In the genomic region with DNA sequence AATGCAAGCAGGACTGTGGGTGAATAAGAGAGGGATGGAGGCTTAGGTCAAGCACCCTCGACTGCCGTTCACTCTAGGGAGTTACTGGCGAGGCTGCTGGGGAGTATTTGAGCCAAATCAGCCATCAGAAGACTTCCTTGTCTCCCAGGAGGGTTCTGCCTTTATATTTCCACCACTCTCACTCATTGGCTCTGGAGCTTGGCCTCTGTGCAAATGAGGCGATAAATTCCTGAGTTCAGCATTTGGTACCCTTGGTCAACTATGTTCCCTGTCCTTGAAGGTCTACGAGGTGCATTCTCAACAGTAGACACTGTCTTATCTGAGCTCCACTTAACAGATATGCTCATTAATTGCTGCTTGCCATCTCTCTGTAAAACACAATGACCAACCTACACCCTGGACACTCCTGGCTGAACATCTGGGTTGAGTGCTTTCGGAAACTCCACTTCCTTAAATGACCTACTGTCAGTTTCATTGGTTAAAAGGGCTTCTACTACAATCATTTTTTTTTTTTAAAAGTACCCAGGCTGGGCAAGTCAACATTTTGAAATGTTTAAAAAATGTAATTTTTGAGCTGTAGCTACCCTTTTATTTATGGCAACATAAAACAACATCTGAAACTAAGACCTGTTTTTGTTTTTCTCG, we compare ENCODE assay signal across 16 cellular contexts.
A peak's percentile ranks its signal among the peaks of the same experiment; 100 is the strongest.
DNase-seq lines count a peak whose midpoint lies in the region; ATAC-seq and TF ChIP-seq lines count a peak whose summit lies in the region.
"Had no signal": no experiment of that assay in that cellular context is flagged by ENCODE, and none has a peak within 500 bp of the region (broad histone marks: within the 10 kb centered on the region; RNA-seq: fewer than 3 reads in every experiment).

No MANE protein-coding gene starts in this region.

- H3K36me3 ChIP-seq in breast epithelium (no peaks in the 10 kb centered on the region), mammary epithelial cell (ENCODE audit: insufficient read depth, low read length) (no peaks in the 10 kb centered on the region), MM.1S (replicated peaks; ENCODE audit: insufficient read depth, low read length) (no peaks in the 10 kb centered on the region), thyroid gland (no peaks in the 10 kb centered on the region), Caco-2 (ENCODE audit: control insufficient read depth, insufficient read depth, low read length) (no peaks in the 10 kb centered on the region)
- H3K36me3 ChIP-seq: ovary had no signal

- H3K4me1 Mint-ChIP-seq in Caco-2 (ENCODE audit: low read depth, unreplicated experiment), result no peaks in the 10 kb centered on the region
- H3K4me1 Mint-ChIP-seq: activated naive CD4-positive, alpha-beta T cell treated with anti-CD3 and anti-CD28 coated beads, Interleukin-2, amount 50 U/mL, for 24 hours; stimulated activated memory B cell treated with anti-CD40 and anti-IgM and Interleukin-4, amounts not matched to agents 10 μg/mL and 1 μg/mL and 100 μg/mL, for 72 hours had no signal

- peak; percentile 58 for ATAC-seq in HG02798 (IDR thresholded peaks at IDR 0.05; ENCODE audit: poor library complexity, unreplicated experiment)
- ATAC-seq: stimulated activated memory B cell treated with anti-CD40 and anti-IgM and Interleukin-4, amounts not matched to agents 10 μg/mL and 1 μg/mL and 100 μg/mL, for 72 hours had no signal

- in situ Hi-C loops in mammary epithelial cell (cut with MboI; ENCODE audit: low sequenced_read_pairs in 2 of 2), result no loop called here

- no peak overlapping the region for H3K27ac Mint-ChIP-seq in Caco-2 (ENCODE audit: unreplicated experiment)
- H3K27ac Mint-ChIP-seq: activated naive CD4-positive, alpha-beta T cell treated with anti-CD3 and anti-CD28 coated beads, Interleukin-2, amount 50 U/mL, for 24 hours; stimulated activated memory B cell treated with anti-CD40 and anti-IgM and Interleukin-4, amounts not matched to agents 10 μg/mL and 1 μg/mL and 100 μg/mL, for 72 hours had no signal

- no peak for TF ChIP-seq CTCF in breast epithelium (IDR thresholded peaks at IDR 0.05)
- no peak for TF ChIP-seq CTCF in mammary epithelial cell (conservative IDR thresholded peaks at IDR 0.05 in 1 of 2, IDR thresholded peaks at IDR 0.05 in 1 of 2; ENCODE audit: extremely low read depth in 1 of 2, insufficient read depth in 1 of 2, low read depth in 1 of 2, low read length in 2 of 2)
- no peak for TF ChIP-seq CTCF in MM.1S (IDR thresholded peaks at IDR 0.05; ENCODE audit: low read length)
- no peak for TF ChIP-seq CTCF in thyroid gland (IDR thresholded peaks at IDR 0.05)
- TF ChIP-seq CTCF in Caco-2 (IDR thresholded peaks at IDR 0.05; ENCODE audit: insufficient read depth in 1 of 2, low read depth in 1 of 2, low read length in 1 of 2, severe bottlenecking in 1 of 2, unreplicated experiment in 1 of 2), result no peak

- H3K27me3 Mint-ChIP-seq in Caco-2 (ENCODE audit: insufficient read depth, unreplicated experiment), result peaks cover 3% of the 10 kb centered on the region
- H3K27me3 Mint-ChIP-seq: stimulated activated memory B cell treated with anti-CD40 and anti-IgM and Interleukin-4, amounts not matched to agents 10 μg/mL and 1 μg/mL and 100 μg/mL, for 72 hours had no signal

- H4K20me1 ChIP-seq in mammary epithelial cell (ENCODE audit: insufficient read depth, low read length), result no peaks in the 10 kb centered on the region
- no peaks in the 10 kb centered on the region for H4K20me1 ChIP-seq in MM.1S (ENCODE audit: insufficient read depth, low read length)

- no peak overlapping the region for H2AFZ ChIP-seq in mammary epithelial cell (ENCODE audit: low read depth, low read length)
- peak overlapping the region; percentile 49 for H2AFZ ChIP-seq in MM.1S (ENCODE audit: low read length)

- H3K9me2 ChIP-seq in MM.1S (replicated peaks; ENCODE audit: insufficient read depth, low read length), result no peaks in the 10 kb centered on the region

- H3K27ac ChIP-seq in breast epithelium (peak overlapping the region; percentile 2 to 5), mammary epithelial cell (ENCODE audit: insufficient read depth, low read depth, low read length) (no peak overlapping the region), MM.1S (ENCODE audit: low read length) (peak overlapping the region; percentile 80), thyroid gland (peak overlapping the region in 1 of 3 donors; percentile 24)
- H3K27ac ChIP-seq: ovary had no signal

- intact Hi-C loops in breast epithelium (cut with DNase I; ENCODE audit: low total_unique reads) (no loop called here), mammary epithelial cell (cut with micrococcal nuclease) (no loop called here), thyroid gland (cut with DNase I) (no loop called here), Caco-2 (cut with micrococcal nuclease; ENCODE audit: unreplicated experiment) (no loop called here)

- CTCF ChIA-PET in mammary epithelial cell (lab: Charles Lee; ENCODE audit: low non-redundant PET) (no interaction called here), Caco-2 (lab: Charles Lee) (no interaction called here)

- no peak overlapping the region for H3K4me3 Mint-ChIP-seq in Caco-2 (ENCODE audit: unreplicated experiment)
- H3K4me3 Mint-ChIP-seq: activated naive CD4-positive, alpha-beta T cell treated with anti-CD3 and anti-CD28 coated beads, Interleukin-2, amount 50 U/mL, for 24 hours; stimulated activated memory B cell treated with anti-CD40 and anti-IgM and Interleukin-4, amounts not matched to agents 10 μg/mL and 1 μg/mL and 100 μg/mL, for 72 hours had no signal

- 95% methylated on average over 7 of the region's 7 CpGs for WGBS in mammary epithelial cell (ENCODE audit: low coverage, missing lambda C conversion rate)
- 39 to 52% methylated on average over 7 of the region's 7 CpGs for WGBS in thyroid gland, 2 donors

- DNase-seq in breast epithelium (ENCODE audit: low spot score in 2 of 2), result no peak
- DNase-seq in mammary epithelial cell, result no peak
- DNase-seq in MM.1S, result peak; percentile 62
- peak; percentile 12 to 26 for DNase-seq in thyroid gland
- DNase-seq in NCI-H226, result no peak
- DNase-seq in Caco-2, result no peak
- no peak for DNase-seq in NCI-H2196 (lab: John Stamatoyannopoulos, UW; ENCODE audit: unreplicated experiment)
- DNase-seq: activated CD4-positive, alpha-beta T cell treated with anti-CD3 and anti-CD28 coated beads for 4 hours; activated CD8-positive, alpha-beta memory T cell treated with anti-CD3 and anti-CD28 coated beads, Interleukin-2, amount 50 U/mL, for 48 hours; C1 segment of cervical spinal cord; ovary; SIG-M5; T-helper 9 cell had no signal

- no peak for TF ChIP-seq POLR2A in breast epithelium (IDR thresholded peaks at IDR 0.05)
- no peak for TF ChIP-seq POLR2A in thyroid gland (IDR thresholded peaks at IDR 0.05)

- no TSS peak for BruUV-seq in mammary epithelial cell (replicated peaks; lab: Mats Ljungman, UMichigan)
- no TSS peak for BruUV-seq in Caco-2 (replicated peaks; lab: Mats Ljungman, UMichigan)

- H3K4me3 ChIP-seq in breast epithelium, result no peak overlapping the region
- no peak overlapping the region for H3K4me3 ChIP-seq in mammary epithelial cell (replicated peaks in 1 of 3; ENCODE audit: insufficient read depth in 1 of 3, low read depth in 2 of 3, low read length in 3 of 3)
- peak overlapping the region; percentile 50; the same call in 1 of the 2 replicates for H3K4me3 ChIP-seq in MM.1S (ENCODE audit: low read length)
- no peak overlapping the region for H3K4me3 ChIP-seq in thyroid gland (replicated peaks in 1 of 3)
- no peak overlapping the region for H3K4me3 ChIP-seq in Caco-2 (ENCODE audit: low read depth, low read length)
- H3K4me3 ChIP-seq: ovary had no signal

- no peaks in the 10 kb centered on the region for H3K4me1 ChIP-seq in breast epithelium
- H3K4me1 ChIP-seq in mammary epithelial cell (ENCODE audit: insufficient read depth, low read length), result no peaks in the 10 kb centered on the region
- peaks cover 46% of the 10 kb centered on the region for H3K4me1 ChIP-seq in MM.1S (ENCODE audit: low read length)
- H3K4me1 ChIP-seq in thyroid gland, result peaks cover 17 to 34% of the 10 kb centered on the region in 2 donors
- no peaks in the 10 kb centered on the region for H3K4me1 ChIP-seq in Caco-2

- no peaks in the 10 kb centered on the region for H3K36me3 Mint-ChIP-seq in Caco-2 (ENCODE audit: insufficient read depth, unreplicated experiment)
- H3K36me3 Mint-ChIP-seq: activated naive CD4-positive, alpha-beta T cell treated with anti-CD3 and anti-CD28 coated beads, Interleukin-2, amount 50 U/mL, for 24 hours; stimulated activated memory B cell treated with anti-CD40 and anti-IgM and Interleukin-4, amounts not matched to agents 10 μg/mL and 1 μg/mL and 100 μg/mL, for 72 hours had no signal

- no peaks in the 10 kb centered on the region for H3K9me3 Mint-ChIP-seq in Caco-2 (ENCODE audit: unreplicated experiment)
- H3K9me3 Mint-ChIP-seq: activated naive CD4-positive, alpha-beta T cell treated with anti-CD3 and anti-CD28 coated beads, Interleukin-2, amount 50 U/mL, for 24 hours; stimulated activated memory B cell treated with anti-CD40 and anti-IgM and Interleukin-4, amounts not matched to agents 10 μg/mL and 1 μg/mL and 100 μg/mL, for 72 hours had no signal

- dilution Hi-C loops in mammary epithelial cell (cut with HindIII; ENCODE audit: low sequenced_read_pairs), result no loop called here

- H3K9me3 ChIP-seq in breast epithelium (no peaks in the 10 kb centered on the region), mammary epithelial cell (replicated peaks; ENCODE audit: insufficient read depth, low read length) (no peaks in the 10 kb centered on the region), MM.1S (replicated peaks; ENCODE audit: insufficient read depth, low read length) (no peaks in the 10 kb centered on the region), thyroid gland (no peaks in the 10 kb centered on the region), Caco-2 (no peaks in the 10 kb centered on the region)
- H3K9me3 ChIP-seq: ovary had no signal

- H3K4me2 ChIP-seq in mammary epithelial cell (ENCODE audit: insufficient read depth, low read depth, low read length) (no peak overlapping the region), MM.1S (ENCODE audit: low read depth, low read length) (peak overlapping the region; percentile 90)

- POLR2A ChIA-PET in Caco-2 (lab: Charles Lee), result no interaction called here

- peaks cover 31% of the 10 kb centered on the region for H3F3A ChIP-seq in MM.1S (ENCODE audit: insufficient read depth, low read length)

- H3K9ac ChIP-seq in mammary epithelial cell (ENCODE audit: insufficient read depth, low read length) (no peak overlapping the region), MM.1S (ENCODE audit: low read length) (peak overlapping the region; percentile 16)

- no peaks in the 10 kb centered on the region for H3K27me3 ChIP-seq in breast epithelium
- no peaks in the 10 kb centered on the region for H3K27me3 ChIP-seq in mammary epithelial cell (ENCODE audit: insufficient read depth, low read length)
- H3K27me3 ChIP-seq in MM.1S (replicated peaks; ENCODE audit: insufficient read depth, low read length), result no peaks in the 10 kb centered on the region
- H3K27me3 ChIP-seq in thyroid gland, result no peaks in the 10 kb centered on the region
- H3K27me3 ChIP-seq in Caco-2 (replicated peaks; ENCODE audit: control insufficient read depth, insufficient read depth, low read length), result no peaks in the 10 kb centered on the region
- H3K27me3 ChIP-seq: ovary had no signal

- H3K79me2 ChIP-seq in mammary epithelial cell (ENCODE audit: insufficient read depth, low read length) (no peaks in the 10 kb centered on the region), MM.1S (ENCODE audit: low read length) (no peaks in the 10 kb centered on the region)

Comparison
In these comparisons a context has a peak if more than half of its experiments do, and no peak if none do; other contexts are left out.
1. DNase-seq: peak in MM.1S (single experiment) and thyroid gland (2 of 2); none in breast epithelium (0 of 2), mammary epithelial cell (single experiment), NCI-H226 (single experiment), Caco-2 (0 of 2) and NCI-H2196 (single experiment).